In the genomic region with DNA sequence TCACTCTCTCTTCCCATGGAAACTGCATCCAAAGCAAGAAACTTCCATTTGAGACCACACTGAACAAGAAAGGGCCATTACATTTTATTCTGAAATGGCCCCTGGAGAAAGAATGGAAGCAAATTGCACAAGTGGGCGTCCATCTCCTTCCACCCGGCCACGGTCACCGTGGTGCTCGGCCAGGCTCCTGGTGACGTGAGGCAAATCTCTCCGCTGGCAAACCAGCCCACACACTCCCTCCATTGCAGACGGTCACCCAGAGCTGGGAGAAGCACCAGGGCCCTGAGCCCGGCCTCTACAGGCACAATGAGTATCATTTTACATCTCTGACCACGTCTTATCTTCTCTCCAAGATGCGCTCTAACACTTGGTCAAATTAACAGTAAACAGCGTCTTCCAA, we compare ENCODE assay signal across 23 cellular contexts.
"Had no signal": no experiment of that assay in that cellular context is flagged by ENCODE, and none has a peak within 500 bp of the region (broad histone marks: within the 10 kb centered on the region; RNA-seq: fewer than 3 reads in every experiment).

No MANE protein-coding gene starts in this region.

- H3K4me3 ChIP-seq: ascending aorta, body of pancreas, SJCRH30 had no signal

- H3K9ac ChIP-seq: SK-N-SH had no signal

- H3K4me1 ChIP-seq: ascending aorta had no signal

- H3K9me3 ChIP-seq: ascending aorta, body of pancreas, SJCRH30, SK-N-SH had no signal

- H3K27ac ChIP-seq: ascending aorta, body of pancreas, SJCRH30, VCaP had no signal

- DNase-seq: activated CD4-positive, alpha-beta T cell treated with anti-CD3 and anti-CD28 coated beads for 48 hours; activated CD4-positive, alpha-beta T cell treated with anti-CD3 and anti-CD28 coated beads, Interleukin-2, amount 50 U/mL, for 4 hours; activated CD8-positive, alpha-beta memory T cell treated with anti-CD3 and anti-CD28 coated beads, Interleukin-2, amount 50 U/mL, for 48 hours; activated CD8-positive, alpha-beta T cell treated with anti-CD3 and anti-CD28 coated beads, Interleukin-2, amount 10 ng/mL, durations not matched to agents 7 days and 5 days; activated naive CD4-positive, alpha-beta T cell treated with Interleukin-2 at 50 U/mL for 16 hours; activated naive CD8-positive, alpha-beta T cell treated with anti-CD3 and anti-CD28 coated beads, Interleukin-2, amount 50 U/mL, for 24 hours; activated T-cell treated with anti-CD3 and anti-CD28 coated beads, Interleukin-2, amount 50 U/mL, for 1 hour; amniotic stem cell; KG1; NCI-H1048; NCI-H2029; NCI-H345; NCI-H510A; NCI-H526 treated with DMSO at 0.1 percent for 48 hours; RPMI8226; SK-N-SH; T-helper 1 cell had no signal

- ATAC-seq: activated CD8-positive, alpha-beta T cell treated with anti-CD3 and anti-CD28 coated beads, Interleukin-2, amount 10 ng/mL, durations not matched to agents 7 days and 5 days; activated naive CD4-positive, alpha-beta T cell treated with anti-CD3 and anti-CD28 coated beads, Interleukin-2, amount 50 U/mL, for 72 hours; activated naive CD8-positive, alpha-beta T cell treated with anti-CD3 and anti-CD28 coated beads, Interleukin-2, amount 50 U/mL, for 24 hours; body of pancreas; Panc1 had no signal

- H3K27me3 ChIP-seq: ascending aorta, body of pancreas, SJCRH30 had no signal

- H3K4me2 ChIP-seq: SK-N-SH had no signal

- H3K36me3 ChIP-seq: ascending aorta, SJCRH30 had no signal
